1 cellular context compared by ENCODE assay signal in the genomic region with DNA sequence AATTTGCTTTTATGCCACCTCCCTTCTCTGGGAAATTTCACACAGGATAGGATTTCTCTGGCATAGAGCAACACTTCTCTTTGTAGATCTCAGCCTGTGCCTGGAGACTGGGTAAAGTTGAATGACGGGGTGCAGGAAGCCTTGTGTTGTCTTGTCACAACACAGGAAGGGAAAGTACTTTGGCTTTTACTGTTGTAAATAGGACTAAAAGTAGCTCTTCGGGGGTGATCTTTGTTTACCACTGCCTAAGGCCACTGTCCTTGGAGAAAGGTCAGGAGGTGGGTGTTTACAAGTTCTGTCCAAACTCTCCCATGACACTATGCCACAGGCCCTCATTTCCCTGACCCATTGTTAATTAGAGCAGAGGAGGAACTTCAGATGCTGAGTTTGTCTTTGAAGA.
TF ChIP-seq lines count a peak whose summit lies in the region.

No MANE protein-coding gene starts in this region.

TF ChIP-seq in HepG2, 621 proteins besides CTCF, POLR2A, EP300 and RAD21 (continued from another document and continues in another):
- TF ChIP-seq, protein P1, sequence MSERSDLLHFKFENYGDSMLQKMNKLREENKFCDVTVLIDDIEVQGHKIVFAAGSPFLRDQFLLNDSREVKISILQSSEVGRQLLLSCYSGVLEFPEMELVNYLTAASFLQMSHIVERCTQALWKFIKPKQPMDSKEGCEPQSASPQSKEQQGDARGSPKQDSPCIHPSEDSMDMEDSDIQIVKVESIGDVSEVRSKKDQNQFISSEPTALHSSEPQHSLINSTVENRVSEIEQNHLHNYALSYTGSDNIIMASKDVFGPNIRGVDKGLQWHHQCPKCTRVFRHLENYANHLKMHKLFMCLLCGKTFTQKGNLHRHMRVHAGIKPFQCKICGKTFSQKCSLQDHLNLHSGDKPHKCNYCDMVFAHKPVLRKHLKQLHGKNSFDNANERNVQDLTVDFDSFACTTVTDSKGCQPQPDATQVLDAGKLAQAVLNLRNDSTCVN (CRISPR knock-in tag; IDR thresholded peaks at IDR 0.05; ENCODE audit: borderline replicate concordance), result no peak
- TF ChIP-seq ZNF354B (CRISPR knock-in tag; IDR thresholded peaks at IDR 0.05), result no peak
- TF ChIP-seq, protein P2, sequence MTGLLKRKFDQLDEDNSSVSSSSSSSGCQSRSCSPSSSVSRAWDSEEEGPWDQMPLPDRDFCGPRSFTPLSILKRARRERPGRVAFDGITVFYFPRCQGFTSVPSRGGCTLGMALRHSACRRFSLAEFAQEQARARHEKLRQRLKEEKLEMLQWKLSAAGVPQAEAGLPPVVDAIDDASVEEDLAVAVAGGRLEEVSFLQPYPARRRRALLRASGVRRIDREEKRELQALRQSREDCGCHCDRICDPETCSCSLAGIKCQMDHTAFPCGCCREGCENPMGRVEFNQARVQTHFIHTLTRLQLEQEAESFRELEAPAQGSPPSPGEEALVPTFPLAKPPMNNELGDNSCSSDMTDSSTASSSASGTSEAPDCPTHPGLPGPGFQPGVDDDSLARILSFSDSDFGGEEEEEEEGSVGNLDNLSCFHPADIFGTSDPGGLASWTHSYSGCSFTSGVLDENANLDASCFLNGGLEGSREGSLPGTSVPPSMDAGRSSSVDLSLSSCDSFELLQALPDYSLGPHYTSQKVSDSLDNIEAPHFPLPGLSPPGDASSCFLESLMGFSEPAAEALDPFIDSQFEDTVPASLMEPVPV (CRISPR knock-in tag; IDR thresholded peaks at IDR 0.05), result no peak
- TF ChIP-seq, protein P3, sequence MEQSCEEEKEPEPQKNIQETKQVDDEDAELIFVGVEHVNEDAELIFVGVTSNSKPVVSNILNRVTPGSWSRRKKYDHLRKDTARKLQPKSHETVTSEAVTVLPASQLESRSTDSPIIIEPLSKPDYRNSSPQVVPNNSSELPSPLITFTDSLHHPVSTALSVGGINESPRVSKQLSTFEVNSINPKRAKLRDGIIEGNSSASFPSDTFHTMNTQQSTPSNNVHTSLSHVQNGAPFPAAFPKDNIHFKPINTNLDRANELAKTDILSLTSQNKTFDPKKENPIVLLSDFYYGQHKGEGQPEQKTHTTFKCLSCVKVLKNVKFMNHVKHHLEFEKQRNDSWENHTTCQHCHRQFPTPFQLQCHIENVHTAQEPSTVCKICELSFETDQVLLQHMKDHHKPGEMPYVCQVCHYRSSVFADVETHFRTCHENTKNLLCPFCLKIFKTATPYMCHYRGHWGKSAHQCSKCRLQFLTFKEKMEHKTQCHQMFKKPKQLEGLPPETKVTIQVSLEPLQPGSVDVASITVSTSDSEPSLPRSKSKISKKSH (CRISPR knock-in tag; IDR thresholded peaks at IDR 0.05; ENCODE audit: borderline replicate concordance), result no peak
- TF ChIP-seq, protein P4, sequence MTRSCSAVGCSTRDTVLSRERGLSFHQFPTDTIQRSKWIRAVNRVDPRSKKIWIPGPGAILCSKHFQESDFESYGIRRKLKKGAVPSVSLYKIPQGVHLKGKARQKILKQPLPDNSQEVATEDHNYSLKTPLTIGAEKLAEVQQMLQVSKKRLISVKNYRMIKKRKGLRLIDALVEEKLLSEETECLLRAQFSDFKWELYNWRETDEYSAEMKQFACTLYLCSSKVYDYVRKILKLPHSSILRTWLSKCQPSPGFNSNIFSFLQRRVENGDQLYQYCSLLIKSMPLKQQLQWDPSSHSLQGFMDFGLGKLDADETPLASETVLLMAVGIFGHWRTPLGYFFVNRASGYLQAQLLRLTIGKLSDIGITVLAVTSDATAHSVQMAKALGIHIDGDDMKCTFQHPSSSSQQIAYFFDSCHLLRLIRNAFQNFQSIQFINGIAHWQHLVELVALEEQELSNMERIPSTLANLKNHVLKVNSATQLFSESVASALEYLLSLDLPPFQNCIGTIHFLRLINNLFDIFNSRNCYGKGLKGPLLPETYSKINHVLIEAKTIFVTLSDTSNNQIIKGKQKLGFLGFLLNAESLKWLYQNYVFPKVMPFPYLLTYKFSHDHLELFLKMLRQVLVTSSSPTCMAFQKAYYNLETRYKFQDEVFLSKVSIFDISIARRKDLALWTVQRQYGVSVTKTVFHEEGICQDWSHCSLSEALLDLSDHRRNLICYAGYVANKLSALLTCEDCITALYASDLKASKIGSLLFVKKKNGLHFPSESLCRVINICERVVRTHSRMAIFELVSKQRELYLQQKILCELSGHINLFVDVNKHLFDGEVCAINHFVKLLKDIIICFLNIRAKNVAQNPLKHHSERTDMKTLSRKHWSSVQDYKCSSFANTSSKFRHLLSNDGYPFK (CRISPR knock-in tag; IDR thresholded peaks at IDR 0.05; ENCODE audit: borderline replicate concordance), result no peak
- no peak for TF ChIP-seq ZBTB20 (CRISPR knock-in tag; IDR thresholded peaks at IDR 0.05; ENCODE audit: borderline replicate concordance, low read depth)
- 0 out of 2 replicates have a peak, but pooled peaks have one; percentile 30 for TF ChIP-seq SP5 (CRISPR knock-in tag; IDR thresholded peaks at IDR 0.05; ENCODE audit: borderline replicate concordance, low read depth)
- no peak for TF ChIP-seq HNRNPL (IDR thresholded peaks at IDR 0.05; ENCODE audit: low read depth, low read length)
- TF ChIP-seq ZNF781 (CRISPR knock-in tag; IDR thresholded peaks at IDR 0.05; ENCODE audit: borderline replicate concordance, not compliant biosample characterization), result no peak
- TF ChIP-seq ZFP90 (CRISPR knock-in tag; IDR thresholded peaks at IDR 0.05; ENCODE audit: borderline replicate concordance), result no peak
- TF ChIP-seq JUND (CRISPR knock-in tag; IDR thresholded peaks at IDR 0.05), result no peak
- no peak for TF ChIP-seq ZNF598 (CRISPR knock-in tag; IDR thresholded peaks at IDR 0.05; ENCODE audit: borderline replicate concordance)
- no peak for TF ChIP-seq GABPA (IDR thresholded peaks at IDR 0.05; ENCODE audit: low read depth, low read length)
- TF ChIP-seq GABPA (CRISPR knock-in tag; IDR thresholded peaks at IDR 0.05; ENCODE audit: low read depth), result no peak; the same call in 1 of the 2 replicates
- TF ChIP-seq ZNF101 (CRISPR knock-in tag; IDR thresholded peaks at IDR 0.05; ENCODE audit: borderline replicate concordance, low read depth), result no peak
- no peak for TF ChIP-seq ZNF839 (CRISPR knock-in tag; IDR thresholded peaks at IDR 0.05; ENCODE audit: borderline replicate concordance)
- TF ChIP-seq, protein P5, sequence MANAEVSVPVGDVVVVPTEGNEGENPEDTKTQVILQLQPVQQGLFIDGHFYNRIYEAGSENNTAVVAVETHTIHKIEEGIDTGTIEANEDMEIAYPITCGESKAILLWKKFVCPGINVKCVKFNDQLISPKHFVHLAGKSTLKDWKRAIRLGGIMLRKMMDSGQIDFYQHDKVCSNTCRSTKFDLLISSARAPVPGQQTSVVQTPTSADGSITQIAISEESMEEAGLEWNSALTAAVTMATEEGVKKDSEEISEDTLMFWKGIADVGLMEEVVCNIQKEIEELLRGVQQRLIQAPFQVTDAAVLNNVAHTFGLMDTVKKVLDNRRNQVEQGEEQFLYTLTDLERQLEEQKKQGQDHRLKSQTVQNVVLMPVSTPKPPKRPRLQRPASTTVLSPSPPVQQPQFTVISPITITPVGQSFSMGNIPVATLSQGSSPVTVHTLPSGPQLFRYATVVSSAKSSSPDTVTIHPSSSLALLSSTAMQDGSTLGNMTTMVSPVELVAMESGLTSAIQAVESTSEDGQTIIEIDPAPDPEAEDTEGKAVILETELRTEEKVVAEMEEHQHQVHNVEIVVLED (CRISPR knock-in tag; IDR thresholded peaks at IDR 0.05; ENCODE audit: borderline replicate concordance), result no peak
- no peak for TF ChIP-seq ZNF777 (CRISPR knock-in tag; IDR thresholded peaks at IDR 0.05)
- TF ChIP-seq SKI (IDR thresholded peaks at IDR 0.05; ENCODE audit: partially characterized antibody), result no peak
- no peak for TF ChIP-seq SMAD3 (CRISPR knock-in tag; IDR thresholded peaks at IDR 0.05)
- TF ChIP-seq, protein P6, sequence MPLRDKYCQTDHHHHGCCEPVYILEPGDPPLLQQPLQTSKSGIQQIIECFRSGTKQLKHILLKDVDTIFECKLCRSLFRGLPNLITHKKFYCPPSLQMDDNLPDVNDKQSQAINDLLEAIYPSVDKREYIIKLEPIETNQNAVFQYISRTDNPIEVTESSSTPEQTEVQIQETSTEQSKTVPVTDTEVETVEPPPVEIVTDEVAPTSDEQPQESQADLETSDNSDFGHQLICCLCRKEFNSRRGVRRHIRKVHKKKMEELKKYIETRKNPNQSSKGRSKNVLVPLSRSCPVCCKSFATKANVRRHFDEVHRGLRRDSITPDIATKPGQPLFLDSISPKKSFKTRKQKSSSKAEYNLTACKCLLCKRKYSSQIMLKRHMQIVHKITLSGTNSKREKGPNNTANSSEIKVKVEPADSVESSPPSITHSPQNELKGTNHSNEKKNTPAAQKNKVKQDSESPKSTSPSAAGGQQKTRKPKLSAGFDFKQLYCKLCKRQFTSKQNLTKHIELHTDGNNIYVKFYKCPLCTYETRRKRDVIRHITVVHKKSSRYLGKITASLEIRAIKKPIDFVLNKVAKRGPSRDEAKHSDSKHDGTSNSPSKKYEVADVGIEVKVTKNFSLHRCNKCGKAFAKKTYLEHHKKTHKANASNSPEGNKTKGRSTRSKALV (CRISPR knock-in tag; IDR thresholded peaks at IDR 0.05), result no peak
- no peak for TF ChIP-seq ZFY (CRISPR knock-in tag; IDR thresholded peaks at IDR 0.05)
- TF ChIP-seq FOXM1 (CRISPR knock-in tag; IDR thresholded peaks at IDR 0.05), result no peak
- no peak for TF ChIP-seq FOSL2 (CRISPR knock-in tag; IDR thresholded peaks at IDR 0.05)
- TF ChIP-seq FOXA1 (IDR thresholded peaks at IDR 0.05), result no peak
- TF ChIP-seq FOXA1 (CRISPR knock-in tag; IDR thresholded peaks at IDR 0.05), result peak; percentile 28; the same call in 1 of the 2 replicates
- TF ChIP-seq ZNF232 (CRISPR knock-in tag; IDR thresholded peaks at IDR 0.05; ENCODE audit: borderline replicate concordance), result no peak
- TF ChIP-seq, protein P7, sequence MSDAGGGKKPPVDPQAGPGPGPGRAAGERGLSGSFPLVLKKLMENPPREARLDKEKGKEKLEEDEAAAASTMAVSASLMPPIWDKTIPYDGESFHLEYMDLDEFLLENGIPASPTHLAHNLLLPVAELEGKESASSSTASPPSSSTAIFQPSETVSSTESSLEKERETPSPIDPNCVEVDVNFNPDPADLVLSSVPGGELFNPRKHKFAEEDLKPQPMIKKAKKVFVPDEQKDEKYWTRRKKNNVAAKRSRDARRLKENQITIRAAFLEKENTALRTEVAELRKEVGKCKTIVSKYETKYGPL (CRISPR knock-in tag; IDR thresholded peaks at IDR 0.05), result no peak
- no peak for TF ChIP-seq TCF7 (IDR thresholded peaks at IDR 0.05; ENCODE audit: low read depth)
- no peak for TF ChIP-seq KDM5B (CRISPR knock-in tag; IDR thresholded peaks at IDR 0.05; ENCODE audit: borderline replicate concordance)
- TF ChIP-seq NR2F1 (CRISPR knock-in tag; IDR thresholded peaks at IDR 0.05), result peak in 1 of 2 experiments; percentile 78; a peak in 2 of 4 replicates
- no peak for TF ChIP-seq ZNF549 (CRISPR knock-in tag; IDR thresholded peaks at IDR 0.05)
- TF ChIP-seq MAZ (IDR thresholded peaks at IDR 0.05; ENCODE audit: borderline replicate concordance, low read depth, low read length), result no peak
- TF ChIP-seq MAZ (CRISPR knock-in tag; IDR thresholded peaks at IDR 0.05; ENCODE audit: low read depth), result no peak
- no peak for TF ChIP-seq ZNF768 (CRISPR knock-in tag; IDR thresholded peaks at IDR 0.05)
- TF ChIP-seq, protein P8, sequence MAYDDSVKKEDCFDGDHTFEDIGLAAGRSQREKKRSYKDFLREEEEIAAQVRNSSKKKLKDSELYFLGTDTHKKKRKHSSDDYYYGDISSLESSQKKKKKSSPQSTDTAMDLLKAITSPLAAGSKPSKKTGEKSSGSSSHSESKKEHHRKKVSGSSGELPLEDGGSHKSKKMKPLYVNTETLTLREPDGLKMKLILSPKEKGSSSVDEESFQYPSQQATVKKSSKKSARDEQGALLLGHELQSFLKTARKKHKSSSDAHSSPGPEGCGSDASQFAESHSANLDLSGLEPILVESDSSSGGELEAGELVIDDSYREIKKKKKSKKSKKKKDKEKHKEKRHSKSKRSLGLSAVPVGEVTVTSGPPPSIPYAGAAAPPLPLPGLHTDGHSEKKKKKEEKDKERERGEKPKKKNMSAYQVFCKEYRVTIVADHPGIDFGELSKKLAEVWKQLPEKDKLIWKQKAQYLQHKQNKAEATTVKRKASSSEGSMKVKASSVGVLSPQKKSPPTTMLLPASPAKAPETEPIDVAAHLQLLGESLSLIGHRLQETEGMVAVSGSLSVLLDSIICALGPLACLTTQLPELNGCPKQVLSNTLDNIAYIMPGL (CRISPR knock-in tag; IDR thresholded peaks at IDR 0.05; ENCODE audit: borderline replicate concordance in 1 of 2, low read depth in 1 of 2), result 0 out of 4 replicates have a peak, but pooled peaks of 1 of the 2 experiments have one; percentile 20
- TF ChIP-seq ZSCAN22 (CRISPR knock-in tag; IDR thresholded peaks at IDR 0.05), result no peak
- TF ChIP-seq MZF1 (CRISPR knock-in tag; IDR thresholded peaks at IDR 0.05; ENCODE audit: borderline replicate concordance), result no peak
- no peak for TF ChIP-seq NFE2L1 (CRISPR knock-in tag; IDR thresholded peaks at IDR 0.05; ENCODE audit: borderline replicate concordance)
- TF ChIP-seq GPN1 (CRISPR knock-in tag; IDR thresholded peaks at IDR 0.05; ENCODE audit: borderline replicate concordance), result no peak
- TF ChIP-seq MIXL1 (CRISPR knock-in tag; IDR thresholded peaks at IDR 0.05), result peak; percentile 68; the same call in 1 of the 2 replicates
- TF ChIP-seq YEATS4 (CRISPR knock-in tag; IDR thresholded peaks at IDR 0.05; ENCODE audit: borderline replicate concordance), result no peak
- TF ChIP-seq SATB2 (CRISPR knock-in tag; IDR thresholded peaks at IDR 0.05), result no peak
